In genomic region chr22:36160499-36160942, GRCh38 we compare ENCODE assay signal across 9 cellular contexts. TPM values are rescaled to one million over a fixed set of nuclear protein-coding genes. Genes with fewer than 3 reads are reported as not detected.
A peak's percentile ranks its signal among the peaks of the same experiment; 100 is the strongest.
DNase-seq lines count a peak whose midpoint lies in the region; ATAC-seq, FAIRE-seq and TF ChIP-seq lines count a peak whose summit lies in the region.
"Had no signal": no experiment of that assay in that cellular context is flagged by ENCODE, and none has a peak within 500 bp of the region (broad histone marks: within the 10 kb centered on the region; RNA-seq: fewer than 3 reads in every experiment).

APOL3 (minus strand) TSS chr22:36160755; CDS start chr22:36149055, 11,700 bp downstream.

- H4K91ac ChIP-seq in H1 (replicated peaks; ENCODE audit: insufficient read length, low read length): no peak within 1 kb of the TSS

- H3K27ac ChIP-seq in H1 (ENCODE audit: low read depth, low read length): no peak within 1 kb of the TSS

- no peaks in the 10 kb centered on the region for H3K27me3 ChIP-seq in H1 (replicated peaks in 1 of 4; ENCODE audit: control insufficient read depth in 3 of 4, extremely low read depth in 1 of 4, insufficient read depth in 3 of 4, low read length in 3 of 4)

- no peak for FAIRE-seq in H1 (lab: Jason Lieb, UNC)

- no peak within 1 kb of the TSS for H3K14ac ChIP-seq in H1 (ENCODE audit: insufficient read length)

- H3K4me2 ChIP-seq in H1 (ENCODE audit: insufficient read depth in 1 of 2, low read depth in 2 of 2, low read length in 2 of 2): no peak within 1 kb of the TSS

- H4K20me1 ChIP-seq in H1 (replicated peaks in 1 of 2; ENCODE audit: control insufficient read depth in 1 of 2, insufficient read depth in 2 of 2, low read length in 2 of 2): no peaks in the 10 kb centered on the region

- H3K4me3 ChIP-seq in H1 (ENCODE audit: extremely low read depth in 1 of 4, insufficient read depth in 2 of 4, low read depth in 3 of 4, low read length in 4 of 4): no peak within 1 kb of the TSS

- H3K4me1 ChIP-seq in H1 (replicated peaks in 1 of 4; ENCODE audit: control insufficient read depth in 3 of 4, insufficient read depth in 4 of 4, low read length in 3 of 4): peaks cover 0 to 10% (median 8%) of the 10 kb centered on the region in 4 experiments; a peak in 6 of 7 replicates

- no peak for TF ChIP-seq RAD21 in H1 (IDR thresholded peaks at IDR 0.05 in 1 of 2, conservative IDR thresholded peaks at IDR 0.05 in 1 of 2; ENCODE audit: low read depth in 2 of 2, low read length in 2 of 2)

- H3K23ac ChIP-seq in H1 (ENCODE audit: insufficient read length): no peak within 1 kb of the TSS

- H2AK5ac ChIP-seq in H1 (ENCODE audit: low read depth, low read length): no peak within 1 kb of the TSS

- H3K79me1 ChIP-seq in H1 (ENCODE audit: low read depth, low read length): no peaks in the 10 kb centered on the region

- ATAC-seq in activated B cell treated with CpG ODN at 0.5 μM for 24 hours (ENCODE audit: low read depth) (peak; percentile 45), GM19467 (IDR thresholded peaks at IDR 0.05; ENCODE audit: unreplicated experiment) (no peak), HG02759 (IDR thresholded peaks at IDR 0.05; ENCODE audit: unreplicated experiment) (no peak)
- ATAC-seq: Panc1 had no signal

- H3K36me3 ChIP-seq in H1 (ENCODE audit: control insufficient read depth in 2 of 4, insufficient read depth in 4 of 4, low read length in 3 of 4): no peaks in the 10 kb centered on the region

- POLR2A ChIA-PET in activated B cell treated with CpG ODN at 0.5 μM for 24 hours (lab: Charles Lee) (interaction anchor here (0.7 to 1.4 kb wide), 5 partner anchors 7 to 808 kb away, joined by 3 to 6 read pairs (median 4); no protein-coding TSS in a partner anchor), H1 (lab: Charles Lee; ENCODE audit: partially characterized antibody) (interaction anchor here (0.8 kb wide), 1 partner anchor 19 kb away, joined by 3 read pairs; no protein-coding TSS in a partner anchor)

- H3K79me2 ChIP-seq in H1 (ENCODE audit: control insufficient read depth in 1 of 2, insufficient read depth in 2 of 2, low read length in 2 of 2): no peaks in the 10 kb centered on the region

- peak within 1 kb of the TSS; percentile 16; the same call in 1 of the 2 replicates for H4K8ac ChIP-seq in H1 (ENCODE audit: extremely low read depth, insufficient read depth, low read length)

- peak within 1 kb of the TSS; percentile 95; the same call in 1 of the 2 replicates for H2BK15ac ChIP-seq in H1 (ENCODE audit: low read length)

- intact Hi-C loops in activated B cell treated with CpG ODN at 0.5 μM for 24 hours (cut with micrococcal nuclease): loop anchor here (5.0 kb wide), 1 partner anchor 748 kb away; no protein-coding TSS in a partner anchor

- no peak within 1 kb of the TSS for H2AFZ ChIP-seq in H1 (ENCODE audit: low read length)

- TF ChIP-seq CTCF in activated B cell treated with CpG ODN at 0.5 μM for 24 hours (IDR thresholded peaks at IDR 0.05) (no peak), H1 (IDR thresholded peaks at IDR 0.05; ENCODE audit: control extremely low read depth in 1 of 3, insufficient read depth in 1 of 3, low read depth in 1 of 3, low read length in 3 of 3) (no peak), neural crest cell (conservative IDR thresholded peaks at IDR 0.05) (no peak), progenitor cell of endocrine pancreas (IDR thresholded peaks at IDR 0.05; ENCODE audit: unreplicated experiment) (no peak)

- H3K23me2 ChIP-seq in H1 (ENCODE audit: low read depth, low read length): 0 out of 2 replicates have a peak, but pooled peaks cover 3% of the 10 kb centered on the region

- no peak within 1 kb of the TSS for H3K18ac ChIP-seq in H1 (ENCODE audit: extremely low read depth, low read length)

- H3K36me3 Mint-ChIP-seq in activated B cell treated with CpG ODN at 0.5 μM for 24 hours (ENCODE audit: low read depth): peaks cover 3% of the 10 kb centered on the region
- H3K36me3 Mint-ChIP-seq in neural crest cell (ENCODE audit: low read depth): no peaks in the 10 kb centered on the region
- no peaks in the 10 kb centered on the region for H3K36me3 Mint-ChIP-seq in progenitor cell of endocrine pancreas (ENCODE audit: insufficient read depth)

- H3K27ac Mint-ChIP-seq in activated B cell treated with CpG ODN at 0.5 μM for 24 hours (peak within 1 kb of the TSS; percentile 95), neural crest cell (ENCODE audit: unreplicated experiment) (peak within 1 kb of the TSS; percentile 23), progenitor cell of endocrine pancreas (no peak within 1 kb of the TSS)

- H3K9me3 Mint-ChIP-seq in activated B cell treated with CpG ODN at 0.5 μM for 24 hours (no peaks in the 10 kb centered on the region), neural crest cell (no peaks in the 10 kb centered on the region), progenitor cell of endocrine pancreas (ENCODE audit: low read depth) (no peaks in the 10 kb centered on the region)

- no peak within 1 kb of the TSS for H4K5ac ChIP-seq in H1 (ENCODE audit: insufficient read length, low read depth, low read length)

- no peak for DNase-seq in activated B cell treated with CpG ODN at 0.5 μM for 24 hours
- no peak for DNase-seq in H1 (ENCODE audit: low read depth in 1 of 2, low spot score in 2 of 2)
- DNase-seq in neural crest cell (ENCODE audit: low read depth, low spot score): no peak
- no peak for DNase-seq in hypothalamus (lab: John Stamatoyannopoulos, UW)
- DNase-seq in progenitor cell of endocrine pancreas (ENCODE audit: low spot score, unreplicated experiment): no peak

- no peak within 1 kb of the TSS for H3K56ac ChIP-seq in H1 (replicated peaks; ENCODE audit: insufficient read length, low read depth, low read length)

- no peak within 1 kb of the TSS for H2BK20ac ChIP-seq in H1 (ENCODE audit: low read length)

- 93% methylated on average over 3 of the region's 3 CpGs; no CpG with 5 or more reads in 1 of the 2 experiments for WGBS in H1 (ENCODE audit: extremely low coverage in 1 of 2, insufficient coverage in 1 of 2, insufficient read length in 1 of 2, insufficient replicate concordance in 2 of 2, low coverage in 1 of 2, low lambda C conversion rate in 2 of 2, missing lambda C conversion rate in 1 of 2), 2 experiments

- H2BK120ac ChIP-seq in H1 (replicated peaks; ENCODE audit: low read depth, low read length): no peak within 1 kb of the TSS

- H3K4me3 Mint-ChIP-seq in activated B cell treated with CpG ODN at 0.5 μM for 24 hours (peak within 1 kb of the TSS; percentile 85), neural crest cell (no peak within 1 kb of the TSS), progenitor cell of endocrine pancreas (ENCODE audit: low read depth) (no peak within 1 kb of the TSS)

- H2BK5ac ChIP-seq in H1 (ENCODE audit: low read depth, low read length): no peak within 1 kb of the TSS

- H3K4me1 Mint-ChIP-seq in activated B cell treated with CpG ODN at 0.5 μM for 24 hours (peaks cover 92% of the 10 kb centered on the region), neural crest cell (peaks cover 15% of the 10 kb centered on the region), progenitor cell of endocrine pancreas (ENCODE audit: low read depth) (peaks cover 35% of the 10 kb centered on the region)

- peak; percentile 57 for TF ChIP-seq POLR2A in GM19193 (IDR thresholded peaks at IDR 0.05; ENCODE audit: extremely low read depth, insufficient read depth, insufficient read length)
- TF ChIP-seq POLR2A in H1 (IDR thresholded peaks at IDR 0.05; ENCODE audit: control extremely low read depth in 1 of 2, low read depth in 2 of 2, low read length in 2 of 2): no peak

- H2BK12ac ChIP-seq in H1 (ENCODE audit: low read depth, low read length): no peak within 1 kb of the TSS

- no peaks in the 10 kb centered on the region for H3K9me3 ChIP-seq in H1 (ENCODE audit: insufficient read depth in 2 of 2, low read depth in 1 of 2, low read length in 1 of 2)

- H3K9ac ChIP-seq in H1 (replicated peaks in 1 of 4; ENCODE audit: extremely low read depth in 1 of 4, low read depth in 3 of 4, low read length in 3 of 4): no peak within 1 kb of the TSS

- TF ChIP-seq EP300 in H1 (IDR thresholded peaks at IDR 0.05; ENCODE audit: borderline replicate concordance in 1 of 2, low read depth in 2 of 2, low read length in 2 of 2): no peak

- CTCF ChIA-PET in activated B cell treated with CpG ODN at 0.5 μM for 24 hours (lab: Charles Lee): interaction anchor here (0.7 to 3.0 kb wide), 5 partner anchors 16 to 90 kb away, joined by 3 to 9 read pairs (median 4); no protein-coding TSS in a partner anchor
- CTCF ChIA-PET in H1 (lab: Charles Lee; ENCODE audit: partially characterized antibody): interaction anchor here (0.6 to 3.4 kb wide), 4 partner anchors 12 to 726 kb away, joined by 3 to 30 read pairs (median 4); no protein-coding TSS in a partner anchor

- no peaks in the 10 kb centered on the region for H3K27me3 Mint-ChIP-seq in activated B cell treated with CpG ODN at 0.5 μM for 24 hours
- H3K27me3 Mint-ChIP-seq in neural crest cell (ENCODE audit: low read depth): peaks cover 2% of the 10 kb centered on the region
- H3K27me3 Mint-ChIP-seq in progenitor cell of endocrine pancreas: no peaks in the 10 kb centered on the region

- H3K4ac ChIP-seq in H1 (replicated peaks; ENCODE audit: insufficient read length, low read depth, low read length): no peak within 1 kb of the TSS

TF ChIP-seq in H1, 55 proteins besides CTCF, POLR2A, EP300 and RAD21 (continues in another document):
- no peak for TF ChIP-seq E2F6 (IDR thresholded peaks at IDR 0.05)
- TF ChIP-seq SIRT6 (IDR thresholded peaks at IDR 0.05; ENCODE audit: low read length): no peak
- TF ChIP-seq SRF (IDR thresholded peaks at IDR 0.05; ENCODE audit: low read depth, low read length): no peak
- TF ChIP-seq CEBPB (IDR thresholded peaks at IDR 0.05; ENCODE audit: low read depth, low read length): no peak
- no peak for TF ChIP-seq BCL11A (IDR thresholded peaks at IDR 0.05; ENCODE audit: low read depth in 2 of 2, low read length in 2 of 2)

RNA-seq across cellular contexts. Expression of gene APOL3, which starts in this region (rescaled TPM):
- 32.2 and 38.4 TPM in 2 replicates for total RNA-seq in activated B cell treated with CpG ODN at 0.5 μM for 24 hours
- not detected in 2 replicates for total RNA-seq in H1 (2021; fragmentation: NEBNext Ultra II Directional; extraction: Animal tissue kit (Norgen Biotek cat#: 25700))
- 0.11 and 0.12 TPM in 2 replicates for polyA plus RNA-seq in H1 (2011; rRNA removed)
- polyA plus RNA-seq in H1 (2011; cell fraction: cytosol; rRNA removed): 0.04 TPM
- 0.19 TPM for polyA plus RNA-seq in H1 (2011; cell fraction: nucleus; rRNA removed)
- polyA plus RNA-seq in H1 (2012, experiment 1 of 2): 0.11 to 0.28 TPM (median 0.25 TPM) in 3 of 4 replicates, not detected in the other
- not detected for polyA plus RNA-seq in H1 (2012, experiment 2 of 2)
- 0.10 TPM for polyA plus RNA-seq in H1 (2013, experiment 1 of 2)
- polyA plus RNA-seq in H1 (2013, experiment 2 of 2): 0.09 TPM
- polyA minus RNA-seq in H1 (2011; rRNA and poly(A)+ RNA removed): 0.15 TPM in 1 of 2 replicates, not detected in the other
- polyA minus RNA-seq in H1 (2011; cell fraction: cytosol; rRNA and poly(A)+ RNA removed): not detected
- not detected for polyA minus RNA-seq in H1 (2011; cell fraction: nucleus; rRNA and poly(A)+ RNA removed)
- total RNA-seq in neural crest cell: not detected in 2 replicates
- not detected in 2 replicates for total RNA-seq in progenitor cell of endocrine pancreas

Comparison
In these comparisons a context has a peak if more than half of its experiments do, and no peak if none do; other contexts are left out.
1. RNA of gene APOL3 (total RNA-seq): 32.2 to 38.4 TPM in activated B cell treated with CpG ODN at 0.5 μM for 24 hours; not detected in H1, not detected in neural crest cell and not detected in progenitor cell of endocrine pancreas; every median in the first group is over 10 times any median in the second.